ENCODE assay signal across 21 cellular contexts in genomic region chr10:107865691-107866090, GRCh38.
"Had no signal": no experiment of that assay in that cellular context is flagged by ENCODE, and none has a peak within 500 bp of the region (broad histone marks: within the 10 kb centered on the region; RNA-seq: fewer than 3 reads in every experiment).

No MANE protein-coding gene starts in this region.

- DNase-seq: activated CD4-positive, alpha-beta T cell treated with anti-CD3 and anti-CD28 coated beads, Interleukin-2, amount 10 ng/mL, durations not matched to agents 24 days and 14 days; activated CD8-positive, alpha-beta T cell treated with anti-CD3 and anti-CD28 coated beads for 36 hours; activated naive CD4-positive, alpha-beta T cell; activated naive CD8-positive, alpha-beta T cell treated with anti-CD3 and anti-CD28 coated beads for 36 hours; activated T-cell treated with anti-CD3 and anti-CD28 coated beads, Interleukin-2, amount 50 U/mL, for 1 hour; amniotic stem cell; dermis blood vessel endothelial cell; effector memory CD4-positive, alpha-beta T cell; foreskin fibroblast; hippocampal formation; nucleus accumbens; sigmoid colon; stimulated activated CD4-positive, alpha-beta T cell treated with anti-CD3 and anti-CD28 coated beads, Interleukin-4, amount 100 ng/mL, for 4 hours; testis; upper lobe of left lung had no signal

- H3K27ac Mint-ChIP-seq: activated CD4-positive, alpha-beta T cell treated with anti-CD3 and anti-CD28 coated beads, Interleukin-2, amount 10 ng/mL, durations not matched to agents 24 days and 14 days; activated CD8-positive, alpha-beta T cell treated with anti-CD3 and anti-CD28 coated beads for 36 hours; activated naive CD8-positive, alpha-beta T cell treated with anti-CD3 and anti-CD28 coated beads for 36 hours; activated T-helper 17 cell treated with anti-CD3 and anti-CD28 coated beads, Interleukin-2, amount 50 U/mL, for 72 hours; mesothelial cell of epicardium; natural killer cell treated with Interleukin-12 subunit alpha and Interleukin-12 subunit beta and Interleukin-15 and Interleukin-18, amount 100 ng/mL, for 72 hours; stimulated activated memory B cell treated with anti-CD40 and anti-IgM and Interleukin-4, amounts not matched to agents 10 μg/mL and 1 μg/mL and 100 μg/mL, for 72 hours had no signal

- ATAC-seq: activated CD8-positive, alpha-beta T cell treated with anti-CD3 and anti-CD28 coated beads for 36 hours; activated T-helper 17 cell treated with anti-CD3 and anti-CD28 coated beads, Interleukin-2, amount 50 U/mL, for 72 hours; left lobe of liver; natural killer cell treated with Interleukin-12 subunit alpha and Interleukin-12 subunit beta and Interleukin-15 and Interleukin-18, amount 100 ng/mL, for 72 hours; stimulated activated memory B cell treated with anti-CD40 and anti-IgM and Interleukin-4, amounts not matched to agents 10 μg/mL and 1 μg/mL and 100 μg/mL, for 72 hours had no signal

- H3K27ac ChIP-seq: sigmoid colon, testis, upper lobe of left lung had no signal

- H3K27me3 ChIP-seq: sigmoid colon, testis, upper lobe of left lung had no signal

- H3K4me3 Mint-ChIP-seq: activated CD4-positive, alpha-beta T cell treated with anti-CD3 and anti-CD28 coated beads, Interleukin-2, amount 10 ng/mL, durations not matched to agents 24 days and 14 days; activated CD8-positive, alpha-beta T cell treated with anti-CD3 and anti-CD28 coated beads for 36 hours; activated naive CD8-positive, alpha-beta T cell treated with anti-CD3 and anti-CD28 coated beads for 36 hours; activated T-helper 17 cell treated with anti-CD3 and anti-CD28 coated beads, Interleukin-2, amount 50 U/mL, for 72 hours; mesothelial cell of epicardium; natural killer cell treated with Interleukin-12 subunit alpha and Interleukin-12 subunit beta and Interleukin-15 and Interleukin-18, amount 100 ng/mL, for 72 hours; stimulated activated memory B cell treated with anti-CD40 and anti-IgM and Interleukin-4, amounts not matched to agents 10 μg/mL and 1 μg/mL and 100 μg/mL, for 72 hours had no signal

- H3K4me1 ChIP-seq: sigmoid colon, testis, upper lobe of left lung had no signal

- H3K27me3 Mint-ChIP-seq: activated CD4-positive, alpha-beta T cell treated with anti-CD3 and anti-CD28 coated beads, Interleukin-2, amount 10 ng/mL, durations not matched to agents 24 days and 14 days; activated CD8-positive, alpha-beta T cell treated with anti-CD3 and anti-CD28 coated beads for 36 hours; activated naive CD8-positive, alpha-beta T cell treated with anti-CD3 and anti-CD28 coated beads for 36 hours; activated T-helper 17 cell treated with anti-CD3 and anti-CD28 coated beads, Interleukin-2, amount 50 U/mL, for 72 hours; natural killer cell treated with Interleukin-12 subunit alpha and Interleukin-12 subunit beta and Interleukin-15 and Interleukin-18, amount 100 ng/mL, for 72 hours; stimulated activated memory B cell treated with anti-CD40 and anti-IgM and Interleukin-4, amounts not matched to agents 10 μg/mL and 1 μg/mL and 100 μg/mL, for 72 hours had no signal

- H3K4me1 Mint-ChIP-seq: activated CD4-positive, alpha-beta T cell treated with anti-CD3 and anti-CD28 coated beads, Interleukin-2, amount 10 ng/mL, durations not matched to agents 24 days and 14 days; activated naive CD8-positive, alpha-beta T cell treated with anti-CD3 and anti-CD28 coated beads for 36 hours; activated T-helper 17 cell treated with anti-CD3 and anti-CD28 coated beads, Interleukin-2, amount 50 U/mL, for 72 hours; mesothelial cell of epicardium; stimulated activated memory B cell treated with anti-CD40 and anti-IgM and Interleukin-4, amounts not matched to agents 10 μg/mL and 1 μg/mL and 100 μg/mL, for 72 hours had no signal

- H3K9me3 ChIP-seq: sigmoid colon, testis, upper lobe of left lung had no signal

- H3K4me3 ChIP-seq: lung, sigmoid colon, testis, upper lobe of left lung had no signal

- H3K9me3 Mint-ChIP-seq: activated CD4-positive, alpha-beta T cell treated with anti-CD3 and anti-CD28 coated beads, Interleukin-2, amount 10 ng/mL, durations not matched to agents 24 days and 14 days; activated CD8-positive, alpha-beta T cell treated with anti-CD3 and anti-CD28 coated beads for 36 hours; mesothelial cell of epicardium; natural killer cell treated with Interleukin-12 subunit alpha and Interleukin-12 subunit beta and Interleukin-15 and Interleukin-18, amount 100 ng/mL, for 72 hours; stimulated activated memory B cell treated with anti-CD40 and anti-IgM and Interleukin-4, amounts not matched to agents 10 μg/mL and 1 μg/mL and 100 μg/mL, for 72 hours had no signal

- H3K36me3 Mint-ChIP-seq: activated naive CD8-positive, alpha-beta T cell treated with anti-CD3 and anti-CD28 coated beads for 36 hours; mesothelial cell of epicardium; natural killer cell treated with Interleukin-12 subunit alpha and Interleukin-12 subunit beta and Interleukin-15 and Interleukin-18, amount 100 ng/mL, for 72 hours; stimulated activated memory B cell treated with anti-CD40 and anti-IgM and Interleukin-4, amounts not matched to agents 10 μg/mL and 1 μg/mL and 100 μg/mL, for 72 hours had no signal

- H3K36me3 ChIP-seq: sigmoid colon, upper lobe of left lung had no signal
